In the genomic region with DNA sequence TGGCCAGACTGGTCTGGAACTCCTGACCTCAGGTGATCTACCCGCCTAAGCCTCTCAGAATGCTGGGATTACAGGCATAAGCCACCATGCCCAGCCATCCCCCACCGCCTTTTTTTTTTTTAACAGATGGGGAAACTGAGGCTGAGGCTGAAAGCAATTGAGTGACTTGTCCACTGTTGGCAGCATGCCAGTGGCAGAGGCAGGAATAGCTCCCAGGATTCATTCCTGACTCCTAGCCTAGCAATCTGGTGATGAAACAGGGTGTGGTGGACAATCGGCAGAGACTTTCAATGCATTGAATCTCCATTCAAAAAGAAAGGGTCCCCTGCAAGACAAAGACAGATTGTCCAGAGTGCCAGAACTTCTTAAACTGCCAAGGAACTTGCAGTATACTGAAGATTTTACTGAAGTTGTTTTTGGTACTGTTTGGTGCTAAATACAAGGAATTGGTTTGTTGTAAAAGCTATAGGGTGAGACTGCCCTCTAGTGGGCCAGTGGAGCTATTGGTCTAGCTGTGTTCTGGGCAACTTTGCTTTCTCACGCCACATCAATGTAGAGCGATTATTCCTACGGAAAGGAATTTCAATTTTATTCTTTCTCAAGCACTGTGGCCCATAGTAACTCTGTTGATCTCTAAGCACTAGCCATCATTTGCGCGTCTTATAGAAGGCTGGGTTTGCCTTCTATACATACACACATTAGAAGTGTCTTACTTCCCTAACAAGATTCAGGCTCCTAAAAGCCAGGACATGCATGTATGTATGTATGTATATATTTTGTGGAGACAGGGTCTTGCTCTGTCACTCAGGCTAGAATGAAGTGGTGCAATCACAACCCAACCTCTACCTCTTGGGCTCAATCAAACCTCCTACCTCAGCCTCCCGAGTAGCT, we compare ENCODE assay signal across 8 cellular contexts. TPM values are rescaled to one million over a fixed set of nuclear protein-coding genes. Genes with fewer than 3 reads are reported as not detected.
A peak's percentile ranks its signal among the peaks of the same experiment; 100 is the strongest.
DNase-seq lines count a peak whose midpoint lies in the region; ATAC-seq and TF ChIP-seq lines count a peak whose summit lies in the region.

No MANE protein-coding gene starts in this region.

- H3K4me3 Mint-ChIP-seq in WTC11: no peak overlapping the region

- POLR2A ChIA-PET in WTC11 (lab: Charles Lee): interaction anchor here (1.0 to 1.4 kb wide), 5 partner anchors 17 to 185 kb away, joined by 3 to 12 read pairs (median 4); a partner anchor contains a TSS

- peaks cover 13% of the 10 kb centered on the region for H3K36me3 Mint-ChIP-seq in WTC11

- ATAC-seq in Right ventricle myocardium inferior: peak; percentile 83
- peak; percentile 81 for ATAC-seq in WTC11
- ATAC-seq in HG03457 (IDR thresholded peaks at IDR 0.05; ENCODE audit: unreplicated experiment): no peak

- DNase-seq in Right ventricle myocardium inferior (ENCODE audit: missing footprints) (no peak), cardiac septum (ENCODE audit: low spot score) (no peak), NCI-H2171 (lab: John Stamatoyannopoulos, UW) (peak; percentile 68), WTC11 (ENCODE audit: low spot score) (peak; percentile 68), kidney glomerular epithelial cell (lab: John Stamatoyannopoulos, UW) (peak; percentile 90)
- DNase-seq in central memory CD4-positive, alpha-beta T cell: peak; percentile 53
- DNase-seq in stimulated activated CD4-positive, alpha-beta T cell treated with anti-CD3 and anti-CD28 coated beads, Interleukin-2, amount 100 ng/mL, for 4 hours (ENCODE audit: low read depth): peak; percentile 50

- intact Hi-C loops in Right ventricle myocardium inferior (cut with DNase I): loop anchor here (1.0 to 10.0 kb wide), 2 partner anchors 185 to 436 kb away; no protein-coding TSS in a partner anchor
- intact Hi-C loops in cardiac septum (cut with DNase I): loop anchor here (1.0 to 10.0 kb wide), 3 partner anchors 185 to 436 kb away; no protein-coding TSS in a partner anchor

- no peaks in the 10 kb centered on the region for H3K27me3 Mint-ChIP-seq in WTC11 (ENCODE audit: low read depth)

- H3K9me3 Mint-ChIP-seq in WTC11: no peaks in the 10 kb centered on the region

- H3K27ac Mint-ChIP-seq in WTC11: peak overlapping the region; percentile 72

- H3K4me1 Mint-ChIP-seq in WTC11: peaks cover 3% of the 10 kb centered on the region; the same call in 1 of the 2 replicates

- CTCF ChIA-PET in WTC11 (lab: Charles Lee): interaction anchor here (0.5 to 5.1 kb wide), 66 partner anchors 9 to 601 kb away, joined by 3 to 60 read pairs (median 6); a partner anchor contains a TSS

- peak; percentile 90 for TF ChIP-seq CTCF in WTC11 (IDR thresholded peaks at IDR 0.05)

TF ChIP-seq in WTC11, 78 proteins besides CTCF, POLR2A, EP300 and RAD21:
- TF ChIP-seq NFYB (CRISPR knock-in tag; conservative IDR thresholded peaks at IDR 0.05; ENCODE audit: low read depth) (no peak), JAZF1 (CRISPR knock-in tag; IDR thresholded peaks at IDR 0.05) (no peak), ZBTB21 (CRISPR knock-in tag; IDR thresholded peaks at IDR 0.05; ENCODE audit: borderline replicate concordance) (no peak), SMAD3 (CRISPR knock-in tag; IDR thresholded peaks at IDR 0.05; ENCODE audit: borderline replicate concordance) (no peak), TEAD1 (CRISPR knock-in tag; IDR thresholded peaks at IDR 0.05) (no peak)
- TF ChIP-seq, protein P1, sequence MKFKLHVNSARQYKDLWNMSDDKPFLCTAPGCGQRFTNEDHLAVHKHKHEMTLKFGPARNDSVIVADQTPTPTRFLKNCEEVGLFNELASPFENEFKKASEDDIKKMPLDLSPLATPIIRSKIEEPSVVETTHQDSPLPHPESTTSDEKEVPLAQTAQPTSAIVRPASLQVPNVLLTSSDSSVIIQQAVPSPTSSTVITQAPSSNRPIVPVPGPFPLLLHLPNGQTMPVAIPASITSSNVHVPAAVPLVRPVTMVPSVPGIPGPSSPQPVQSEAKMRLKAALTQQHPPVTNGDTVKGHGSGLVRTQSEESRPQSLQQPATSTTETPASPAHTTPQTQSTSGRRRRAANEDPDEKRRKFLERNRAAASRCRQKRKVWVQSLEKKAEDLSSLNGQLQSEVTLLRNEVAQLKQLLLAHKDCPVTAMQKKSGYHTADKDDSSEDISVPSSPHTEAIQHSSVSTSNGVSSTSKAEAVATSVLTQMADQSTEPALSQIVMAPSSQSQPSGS (CRISPR knock-in tag; IDR thresholded peaks at IDR 0.05; ENCODE audit: borderline replicate concordance, low read depth): no peak
- TF ChIP-seq, protein P2, sequence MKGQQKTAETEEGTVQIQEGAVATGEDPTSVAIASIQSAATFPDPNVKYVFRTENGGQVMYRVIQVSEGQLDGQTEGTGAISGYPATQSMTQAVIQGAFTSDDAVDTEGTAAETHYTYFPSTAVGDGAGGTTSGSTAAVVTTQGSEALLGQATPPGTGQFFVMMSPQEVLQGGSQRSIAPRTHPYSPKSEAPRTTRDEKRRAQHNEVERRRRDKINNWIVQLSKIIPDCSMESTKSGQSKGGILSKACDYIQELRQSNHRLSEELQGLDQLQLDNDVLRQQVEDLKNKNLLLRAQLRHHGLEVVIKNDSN (CRISPR knock-in tag; IDR thresholded peaks at IDR 0.05): no peak

RNA-seq across cellular contexts. Expression of a gene that starts 21.0 kb away (rescaled TPM):
- not detected for total RNA-seq in Right ventricle myocardium inferior
- total RNA-seq in cardiac septum: not detected
- not detected in 3 replicates for total RNA-seq in WTC11 (2021)

RNA-seq across cellular contexts. Expression of a gene that starts 32.2 kb away (rescaled TPM):
- 48.8 TPM for total RNA-seq in Right ventricle myocardium inferior
- total RNA-seq in cardiac septum: 52.1 TPM
- 4.1 to 5.8 TPM (median 5.4 TPM) in 3 replicates for total RNA-seq in WTC11 (2021)

Comparison
In these comparisons a context has a peak if more than half of its experiments do, and no peak if none do; other contexts are left out.
1. DNase-seq: peak in NCI-H2171 (single experiment), WTC11 (single experiment), central memory CD4-positive, alpha-beta T cell (single experiment), kidney glomerular epithelial cell (single experiment) and stimulated activated CD4-positive, alpha-beta T cell treated with anti-CD3 and anti-CD28 coated beads, Interleukin-2, amount 100 ng/mL, for 4 hours (single experiment); none in Right ventricle myocardium inferior (single experiment) and cardiac septum (single experiment).